ENCODE assay signal across 8 cellular contexts in the genomic region with DNA sequence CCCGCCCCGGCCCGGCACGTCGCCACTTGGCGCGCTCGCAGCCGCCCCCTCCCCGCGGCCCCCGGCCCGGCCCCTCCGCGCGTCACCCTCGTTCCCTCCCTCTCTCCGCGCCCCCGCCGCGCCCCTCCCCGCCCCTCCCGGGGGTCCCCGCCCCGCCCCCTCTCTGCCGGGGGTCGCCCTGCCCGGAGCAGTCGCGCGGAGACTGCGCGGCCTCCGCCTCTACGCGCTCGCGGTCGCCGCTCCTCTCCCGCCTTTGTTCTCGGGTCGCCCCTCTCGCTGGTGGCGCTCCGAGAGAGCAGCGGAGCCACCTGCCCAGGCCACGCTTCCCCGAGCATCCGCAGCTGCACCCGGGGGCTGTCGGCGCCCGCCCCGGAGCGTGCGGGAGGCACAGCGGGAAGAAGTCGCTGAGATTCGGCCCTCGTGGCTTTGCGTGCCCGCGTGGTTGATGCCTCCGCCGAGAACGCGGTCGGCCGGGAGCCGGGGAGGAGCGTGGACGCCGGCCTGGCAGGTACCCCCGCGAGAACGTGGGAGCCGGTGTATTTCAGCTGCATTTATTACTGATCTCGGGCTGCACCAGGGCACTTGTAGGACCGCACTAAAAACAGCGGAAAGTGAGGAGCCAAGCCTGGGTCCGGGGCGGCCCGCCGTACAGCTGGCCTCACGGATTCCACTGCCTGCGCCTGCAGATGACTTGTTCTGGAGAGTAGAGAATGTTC. TPM values are rescaled to one million over a fixed set of nuclear protein-coding genes. Genes with fewer than 3 reads are reported as not detected.
DNase-seq lines count a peak whose midpoint lies in the region; ATAC-seq, FAIRE-seq and TF ChIP-seq lines count a peak whose summit lies in the region.

No MANE protein-coding gene starts in this region.

- no peaks in the 10 kb centered on the region for H3K9me3 Mint-ChIP-seq in activated naive CD4-positive, alpha-beta T cell treated with anti-CD3 and anti-CD28 coated beads, Interleukin-2, amount 10 ng/mL, durations not matched to agents 7 days and 5 days
- H3K9me3 Mint-ChIP-seq in osteocyte (ENCODE audit: unreplicated experiment) = no peaks in the 10 kb centered on the region

- peak overlapping the region; percentile 83 for H3K27ac Mint-ChIP-seq in activated naive CD4-positive, alpha-beta T cell treated with anti-CD3 and anti-CD28 coated beads, Interleukin-2, amount 10 ng/mL, durations not matched to agents 7 days and 5 days
- H3K27ac Mint-ChIP-seq in osteocyte (ENCODE audit: unreplicated experiment) = peak overlapping the region; percentile 86

- TF ChIP-seq EP300 in transverse colon (IDR thresholded peaks at IDR 0.05; ENCODE audit: low read depth) = no peak

- WGBS in transverse colon (ENCODE audit: low coverage in 1 of 2), 2 donors = 0% methylated on average over 7 to 57 of the region's 88 CpGs

- H3K27me3 ChIP-seq in transverse colon = no peaks in the 10 kb centered on the region

- H3K9me3 ChIP-seq in transverse colon = no peaks in the 10 kb centered on the region

- peak; percentile 54 for FAIRE-seq in GM19239 (lab: Jason Lieb, UNC)

- ATAC-seq in HG03442 (IDR thresholded peaks at IDR 0.05; ENCODE audit: unreplicated experiment) = peak; percentile 30

- CTCF ChIA-PET in activated naive CD4-positive, alpha-beta T cell treated with anti-CD3 and anti-CD28 coated beads, Interleukin-2, amount 10 ng/mL, durations not matched to agents 7 days and 5 days (lab: Charles Lee) = interaction anchor here (1.0 kb wide), 1 partner anchor 65 kb away, joined by 3 read pairs; no protein-coding TSS in a partner anchor

- peak overlapping the region; percentile 52 to 71 (median 65) for H3K4me3 ChIP-seq in transverse colon

- H3K4me1 ChIP-seq in transverse colon = peaks cover 10 to 28% (median 14%) of the 10 kb centered on the region in 4 donors

- peak overlapping the region; percentile 79 for H3K4me3 Mint-ChIP-seq in activated naive CD4-positive, alpha-beta T cell treated with anti-CD3 and anti-CD28 coated beads, Interleukin-2, amount 10 ng/mL, durations not matched to agents 7 days and 5 days
- H3K4me3 Mint-ChIP-seq in osteocyte (ENCODE audit: unreplicated experiment) = peak overlapping the region; percentile 79

- TF ChIP-seq CTCF in C4-2B (conservative IDR thresholded peaks at IDR 0.05) = no peak
- no peak for TF ChIP-seq CTCF in osteocyte (IDR thresholded peaks at IDR 0.05)
- TF ChIP-seq CTCF in transverse colon (IDR thresholded peaks at IDR 0.05) = no peak

- no peaks in the 10 kb centered on the region for H3K36me3 ChIP-seq in transverse colon

- intact Hi-C loops in transverse colon (cut with DNase I; ENCODE audit: low total_unique reads) = no loop called here

- peaks cover 6% of the 10 kb centered on the region for H3K36me3 Mint-ChIP-seq in activated naive CD4-positive, alpha-beta T cell treated with anti-CD3 and anti-CD28 coated beads, Interleukin-2, amount 10 ng/mL, durations not matched to agents 7 days and 5 days
- H3K36me3 Mint-ChIP-seq in osteocyte (ENCODE audit: unreplicated experiment) = no peaks in the 10 kb centered on the region

- H3K4me1 Mint-ChIP-seq in activated naive CD4-positive, alpha-beta T cell treated with anti-CD3 and anti-CD28 coated beads, Interleukin-2, amount 10 ng/mL, durations not matched to agents 7 days and 5 days = peaks cover 44% of the 10 kb centered on the region
- peaks cover 31% of the 10 kb centered on the region for H3K4me1 Mint-ChIP-seq in osteocyte (ENCODE audit: unreplicated experiment)

- TF ChIP-seq POLR2A in transverse colon (IDR thresholded peaks at IDR 0.05) = peak; percentile 32

- peaks cover 7% of the 10 kb centered on the region for H3K27me3 Mint-ChIP-seq in activated naive CD4-positive, alpha-beta T cell treated with anti-CD3 and anti-CD28 coated beads, Interleukin-2, amount 10 ng/mL, durations not matched to agents 7 days and 5 days
- no peaks in the 10 kb centered on the region for H3K27me3 Mint-ChIP-seq in osteocyte (ENCODE audit: unreplicated experiment)

- DNase-seq in GM19239 (ENCODE audit: insufficient read length, low spot score) (peak; percentile 52), SHP77 (lab: John Stamatoyannopoulos, UW) (peak; percentile 48 to 77), glomerular visceral epithelial cell (ENCODE audit: extremely low spot score) (peak; percentile 67), osteocyte (ENCODE audit: extremely low spot score, unreplicated experiment) (peak; percentile 87), transverse colon (peak; percentile 59)
- peak; percentile 70 for DNase-seq in activated naive CD4-positive, alpha-beta T cell treated with anti-CD3 and anti-CD28 coated beads, Interleukin-2, amount 10 ng/mL, durations not matched to agents 7 days and 5 days

- peak overlapping the region; percentile 70; the same call in 1 of the 2 replicates for H3K27ac ChIP-seq in C4-2B
- H3K27ac ChIP-seq in transverse colon = peak overlapping the region; percentile 88 to 94 (median 92)

- in situ Hi-C loops in transverse colon (cut with MboI; ENCODE audit: low pct_ligation_motif_present in 1 of 4, low pct_unique_long_range_greater_than_20kb in 1 of 4, low sequenced_read_pairs in 3 of 4) = no loop called here

RNA-seq across cellular contexts. Expression of a gene that starts 0.4 kb away (rescaled TPM):
- 50.6 and 50.8 TPM in 2 replicates for total RNA-seq in osteocyte
- 10 to 100 TPM; 21.3 to 49.9 (median 25.3) TPM for total RNA-seq in transverse colon

RNA-seq across cellular contexts. Expression of a gene that starts 22.8 kb away (rescaled TPM):
- total RNA-seq in osteocyte (32.3 and 33.1 TPM in 2 replicates), transverse colon (10 to 100 TPM; 20.5 to 45.2 (median 40.5) TPM)

RNA-seq across cellular contexts. Expression of a gene that starts 22.9 kb away (rescaled TPM):
- total RNA-seq in osteocyte (37.0 and 37.4 TPM in 2 replicates), transverse colon (10 to 100 TPM; 44.9 to 75.0 (median 57.0) TPM)

RNA-seq across cellular contexts. Expression of a gene that starts 26.7 kb away (rescaled TPM):
- total RNA-seq in osteocyte (1.4 and 3.0 TPM in 2 replicates), transverse colon (1 to 10 TPM; 3.3 to 7.5 (median 4.4) TPM)

RNA-seq across cellular contexts. Expression of a gene that starts 26.7 kb away (rescaled TPM):
- total RNA-seq in osteocyte (34.6 and 39.9 TPM in 2 replicates), transverse colon (10 to 100 TPM; 15.7 to 29.5 (median 20.8) TPM)

Comparison
In these comparisons a context has a peak if more than half of its experiments do, and no peak if none do; other contexts are left out.
1. Peak in every context shown above with its lines: DNase-seq, ATAC-seq, H3K4me3 ChIP-seq and H3K27ac ChIP-seq.